Comparison of ENCODE assay signal across 23 cellular contexts in genomic region chr12:72203764-72204335, GRCh38.
"Had no signal": no experiment of that assay in that cellular context is flagged by ENCODE, and none has a peak within 500 bp of the region (broad histone marks: within the 10 kb centered on the region; RNA-seq: fewer than 3 reads in every experiment).

No MANE protein-coding gene starts in this region.

- H3K4me1 ChIP-seq: lower lobe of right lung, right lobe of liver, suprapubic skin, transverse colon, vagina had no signal

- H3K4me3 ChIP-seq: dorsolateral prefrontal cortex, lower lobe of right lung, ovary, right lobe of liver, suprapubic skin, transverse colon, vagina had no signal

- DNase-seq: activated CD4-positive, alpha-beta memory T cell treated with anti-CD3 and anti-CD28 coated beads, Interleukin-2, amount 10 ng/mL, durations not matched to agents 7 days and 5 days; activated CD4-positive, alpha-beta T cell treated with anti-CD3 and anti-CD28 coated beads for 48 hours; activated CD4-positive, CD25-positive, alpha-beta regulatory T cell; activated naive CD4-positive, alpha-beta T cell treated with anti-CD3 and anti-CD28 coated beads for 36 hours; activated T-cell treated with anti-CD3 and anti-CD28 coated beads, Interleukin-2, amount 50 U/mL, for 4 hours; caudate nucleus; dorsolateral prefrontal cortex; endodermal cell; foreskin fibroblast; hypothalamus; lower lobe of right lung; natural killer cell; ovary; right lobe of liver; small intestine; stimulated activated CD4-positive, alpha-beta T cell treated with anti-CD3 and anti-CD28 coated beads, Interleukin-15, amount 100 ng/mL, for 24 hours; stimulated activated CD4-positive, alpha-beta T cell treated with anti-CD3 and anti-CD28 coated beads, Interleukin-2, amount 100 ng/mL, for 48 hours; stimulated activated naive CD8-positive, alpha-beta T cell treated with anti-CD3 and anti-CD28 coated beads, Interleukin-15, amount 100 ng/mL, for 72 hours; transverse colon had no signal

- H3K36me3 ChIP-seq: lower lobe of right lung, ovary, right lobe of liver, suprapubic skin, transverse colon, vagina had no signal

- ATAC-seq: activated T-cell treated with anti-CD3 and anti-CD28 coated beads, Interleukin-2, amount 50 U/mL, for 4 hours; lower lobe of right lung; natural killer cell; right lobe of liver; stimulated activated naive CD8-positive, alpha-beta T cell treated with anti-CD3 and anti-CD28 coated beads, Interleukin-15, amount 100 ng/mL, for 72 hours had no signal

- H3K27me3 ChIP-seq: dorsolateral prefrontal cortex, ovary, right lobe of liver, suprapubic skin, transverse colon, vagina had no signal

- H3K27ac ChIP-seq: dorsolateral prefrontal cortex, epithelial cell of prostate, lower lobe of right lung, ovary, right lobe of liver, suprapubic skin, transverse colon, vagina had no signal

- H3K9me3 ChIP-seq: lower lobe of right lung, ovary, right lobe of liver, suprapubic skin, transverse colon, vagina had no signal

- FAIRE-seq: keratinocyte, small intestine had no signal
